1 cellular context compared by ENCODE assay signal in genomic region chr3:94070341-94070911, GRCh38.
TF ChIP-seq lines count a peak whose summit lies in the region.

No MANE protein-coding gene starts in this region.

TF ChIP-seq in GM12878, 131 proteins besides CTCF, POLR2A, EP300 and RAD21 (continued from another document):
- TF ChIP-seq E2F8 (IDR thresholded peaks at IDR 0.05; ENCODE audit: low read depth, partially characterized antibody) = no peak
